Comparison of ENCODE assay signal across 13 cellular contexts in genomic region chr5:61598140-61598539, GRCh38.
"Had no signal": no experiment of that assay in that cellular context is flagged by ENCODE, and none has a peak within 500 bp of the region (broad histone marks: within the 10 kb centered on the region; RNA-seq: fewer than 3 reads in every experiment).

No MANE protein-coding gene starts in this region.

- ATAC-seq: stimulated activated effector memory CD8-positive, alpha-beta T cell treated with anti-CD3 and anti-CD28 coated beads, Interleukin-12 subunit alpha, Interleukin-12 subunit beta, amount 100 ng/mL, for 72 hours had no signal

- DNase-seq: activated CD4-positive, alpha-beta T cell treated with anti-CD3 and anti-CD28 coated beads for 1 hour; activated CD4-positive, alpha-beta T cell treated with anti-CD3 and anti-CD28 coated beads, Interleukin-2, amount 50 U/mL, for 48 hours; activated gamma-delta T cell treated with Interleukin-2 at 50 U/mL for 16 hours; activated naive CD8-positive, alpha-beta T cell treated with anti-CD3 and anti-CD28 coated beads, Interleukin-2, amount 10 ng/mL, durations not matched to agents 7 days and 5 days; activated T-cell treated with anti-CD3 and anti-CD28 coated beads, Interleukin-2, amount 50 U/mL, for 48 hours; aorta; dorsolateral prefrontal cortex; hypothalamus; substantia nigra; trophoblast cell had no signal

- H3K36me3 ChIP-seq: neutrophil, right atrium auricular region had no signal

- H3K27me3 ChIP-seq: dorsolateral prefrontal cortex, neutrophil, right atrium auricular region had no signal

- H3K4me3 ChIP-seq: dorsolateral prefrontal cortex, right atrium auricular region had no signal

- H3K27ac ChIP-seq: dorsolateral prefrontal cortex, neutrophil, right atrium auricular region had no signal

- H3K9me3 ChIP-seq: neutrophil, right atrium auricular region had no signal
